8 cellular contexts compared by ENCODE assay signal in the genomic region with DNA sequence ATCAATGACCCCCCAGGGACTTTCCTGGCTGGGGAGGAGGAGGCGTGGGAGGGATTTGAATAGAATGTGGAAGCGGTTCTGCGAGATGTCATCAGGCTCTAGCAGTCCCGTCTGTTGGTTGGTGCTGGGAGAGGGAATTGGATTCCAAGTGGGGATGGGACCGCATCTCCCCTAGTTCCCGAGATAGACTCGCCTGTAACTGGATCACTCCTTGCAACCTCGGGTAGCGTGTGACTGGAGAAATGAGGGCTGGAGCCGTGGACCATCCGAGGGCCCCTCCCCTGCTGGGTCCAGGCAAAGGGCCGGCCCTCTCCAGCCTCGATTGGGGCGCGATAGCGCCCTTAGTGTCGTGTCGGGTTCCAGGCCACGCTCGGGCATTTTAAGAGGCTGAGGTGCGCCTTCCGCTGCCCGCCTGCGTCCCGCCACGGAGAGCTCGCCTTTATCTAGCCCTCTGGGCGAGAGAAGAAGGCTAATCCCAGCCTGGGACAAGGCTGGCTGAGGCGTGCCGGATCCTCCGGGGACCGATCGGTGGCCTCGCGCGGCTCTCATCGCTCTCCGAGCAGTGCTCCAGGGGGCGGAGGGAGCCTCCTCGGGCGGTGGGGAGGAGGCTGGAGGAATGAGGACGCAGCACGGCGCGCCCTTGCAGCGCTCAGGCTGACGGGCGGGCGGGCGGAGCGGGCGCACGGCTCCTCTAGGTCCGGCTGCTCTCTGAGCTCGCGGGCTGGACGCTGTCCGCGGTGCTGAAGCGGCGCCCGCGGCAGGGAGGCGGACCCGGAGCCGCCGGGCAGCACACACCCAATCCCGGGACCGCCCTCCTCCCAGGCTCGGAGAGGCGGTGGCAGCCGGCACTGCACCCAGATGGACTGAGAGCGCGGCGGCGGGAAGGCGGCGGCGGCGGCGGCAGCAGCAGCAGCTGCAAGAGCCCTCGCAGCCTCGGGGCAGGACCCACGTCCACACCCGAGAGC.
DNase-seq lines count a peak whose midpoint lies in the region; ATAC-seq and TF ChIP-seq lines count a peak whose summit lies in the region.

No MANE protein-coding gene starts in this region.

- POLR2A ChIA-PET in BJ (lab: Charles Lee): no interaction called here

- H3K4me2 ChIP-seq in H9 (ENCODE audit: insufficient read depth, insufficient read length, low read length): peak overlapping the region; percentile 71

- H3K56ac ChIP-seq in H9 (ENCODE audit: insufficient read length, low read depth, low read length): no peak overlapping the region

- no peak for ATAC-seq in GM19455 (IDR thresholded peaks at IDR 0.05; ENCODE audit: unreplicated experiment)

- no peak overlapping the region for H3K27ac ChIP-seq in H9 (ENCODE audit: insufficient read length, low read depth, low read length)
- H3K27ac ChIP-seq in effector memory CD4-positive, alpha-beta T cell (ENCODE audit: insufficient read depth, low read length, poor library complexity, severe bottlenecking): no peak overlapping the region

- H2BK20ac ChIP-seq in H9 (ENCODE audit: low read depth, low read length, poor library complexity, severe bottlenecking): no peak overlapping the region

- intact Hi-C loops in lower leg skin (cut with DNase I; ENCODE audit: low total_unique reads): no loop called here

- no peak overlapping the region for H2BK15ac ChIP-seq in H9 (ENCODE audit: low read depth, low read length)

- H3K9ac ChIP-seq in H9 (ENCODE audit: extremely low read depth, insufficient read length, low read length): no peak overlapping the region

- peak; percentile 46 for DNase-seq in BJ (ENCODE audit: low read depth)
- peak; percentile 94 for DNase-seq in H9
- peak; percentile 83 for DNase-seq in NCI-H69 (lab: John Stamatoyannopoulos, UW)
- DNase-seq in activated CD8-positive, alpha-beta memory T cell treated with anti-CD3 and anti-CD28 coated beads for 48 hours (ENCODE audit: low read depth in 2 of 3, low spot score in 2 of 3): peak; percentile 33 to 60 (median 35)
- DNase-seq in effector memory CD4-positive, alpha-beta T cell: peak; percentile 3 to 29 (median 19)
- DNase-seq in lower leg skin (ENCODE audit: low spot score in 2 of 2): peak; percentile 54 to 92
- DNase-seq in stimulated activated CD4-positive, alpha-beta T cell treated with anti-CD3 and anti-CD28 coated beads, Interleukin-4, amount 100 ng/mL, for 4 hours: peak; percentile 34 to 65

- H3T11ph ChIP-seq in H9 (ENCODE audit: low read length): no peak overlapping the region

- peaks cover 9% of the 10 kb centered on the region; the same call in 1 of the 2 replicates for H3K4me1 ChIP-seq in H9 (ENCODE audit: insufficient read depth, low read length)
- peaks cover 6% of the 10 kb centered on the region for H3K4me1 ChIP-seq in effector memory CD4-positive, alpha-beta T cell (ENCODE audit: control insufficient read depth, insufficient read depth, low read length, poor library complexity, severe bottlenecking)

- no peaks in the 10 kb centered on the region; a peak in 1 of 5 replicates for H3K9me3 Mint-ChIP-seq in H9

- no peak overlapping the region for H2BK12ac ChIP-seq in H9 (ENCODE audit: insufficient read length, low read depth, low read length)

- H3K18ac ChIP-seq in H9 (ENCODE audit: insufficient read length, low read depth, low read length): no peak overlapping the region

- H3K23ac ChIP-seq in H9 (ENCODE audit: insufficient read length, low read depth, low read length): no peak overlapping the region

- H3K4me3 ChIP-seq in BJ (ENCODE audit: low read depth, low read length): peak overlapping the region; percentile 27
- no peak overlapping the region for H3K4me3 ChIP-seq in effector memory CD4-positive, alpha-beta T cell (ENCODE audit: insufficient read depth, low read depth, low read length, poor library complexity, severe bottlenecking)
- no peak overlapping the region for H3K4me3 ChIP-seq in lower leg skin (ENCODE audit: low read depth, poor library complexity, severe bottlenecking)

- H3K9me3 ChIP-seq in H9 (ENCODE audit: control insufficient read depth, low read depth, low read length): no peaks in the 10 kb centered on the region
- no peaks in the 10 kb centered on the region for H3K9me3 ChIP-seq in effector memory CD4-positive, alpha-beta T cell (ENCODE audit: control insufficient read depth, low read length)

- H2BK120ac ChIP-seq in H9 (ENCODE audit: low read depth, low read length, poor library complexity, severe bottlenecking): no peak overlapping the region

- no peak overlapping the region for H4K8ac ChIP-seq in H9 (replicated peaks; ENCODE audit: insufficient read length, low read depth, low read length)

- no peak overlapping the region for H3K4ac ChIP-seq in H9 (ENCODE audit: low read depth, low read length)

- CTCF ChIA-PET in BJ (lab: Yijun Ruan, JAX): interaction anchor here (0.8 to 2.3 kb wide), 4 partner anchors 9 to 118 kb away, joined by 3 to 10 read pairs (median 4); no protein-coding TSS in a partner anchor

- no peaks in the 10 kb centered on the region for H3K36me3 Mint-ChIP-seq in H9 (ENCODE audit: insufficient read depth in 1 of 3, low read depth in 3 of 3)

- no peak overlapping the region for H4K91ac ChIP-seq in H9 (ENCODE audit: insufficient read length, low read depth, low read length)

- no peak overlapping the region for H2BK5ac ChIP-seq in H9 (ENCODE audit: insufficient read length, low read length)

- no CpG with 5 or more reads among the region's 85 CpGs for WGBS in H9 (ENCODE audit: extremely low coverage, insufficient read length, low lambda C conversion rate)
- 3 to 9% methylated on average over 13 to 55 of the region's 85 CpGs for WGBS in lower leg skin, 2 donors

- peaks cover 5% of the 10 kb centered on the region for H3K23me2 ChIP-seq in H9 (ENCODE audit: insufficient read length, low read depth, low read length, poor library complexity, severe bottlenecking)

- H3K27me3 ChIP-seq in BJ (ENCODE audit: control insufficient read depth, insufficient read depth, low read length): 0 out of 2 replicates have a peak, but pooled peaks cover 2% of the 10 kb centered on the region
- H3K27me3 ChIP-seq in H9 (ENCODE audit: insufficient read depth, low read length): peaks cover 7% of the 10 kb centered on the region; the same call in 1 of the 2 replicates
- H3K27me3 ChIP-seq in effector memory CD4-positive, alpha-beta T cell (replicated peaks; ENCODE audit: control insufficient read depth, insufficient read depth, low read length, poor library complexity, severe bottlenecking): peaks cover 19% of the 10 kb centered on the region

- peaks cover 22 to 23% of the 10 kb centered on the region in 2 experiments for H3K4me1 Mint-ChIP-seq in H9

- peaks cover 53% of the 10 kb centered on the region for H3K27me3 Mint-ChIP-seq in H9 (ENCODE audit: low read depth)

- no peak overlapping the region for H4K5ac ChIP-seq in H9 (ENCODE audit: insufficient read length, low read depth, low read length)

- H3K79me1 ChIP-seq in H9 (ENCODE audit: insufficient read depth, low read depth, low read length, poor library complexity, severe bottlenecking): no peaks in the 10 kb centered on the region

- no peak for TF ChIP-seq POLR2A in lower leg skin (IDR thresholded peaks at IDR 0.05)

- no peak overlapping the region for H3K27ac Mint-ChIP-seq in H9

- H2AK5ac ChIP-seq in H9 (ENCODE audit: insufficient read length, low read length): no peak overlapping the region

- H2AFZ ChIP-seq in H9 (ENCODE audit: low read length): no peak overlapping the region

- no peaks in the 10 kb centered on the region for H3K79me2 ChIP-seq in H9 (ENCODE audit: insufficient read depth, low read length)

- TF ChIP-seq CTCF in BJ (IDR thresholded peaks at IDR 0.05; ENCODE audit: insufficient read depth, low read depth, low read length): 0 out of 2 replicates have a peak, but pooled peaks have one; percentile 10
- TF ChIP-seq CTCF in H9 (conservative IDR thresholded peaks at IDR 0.05): peak; percentile 39; the same call in 2 of the 3 replicates
- peak in 1 of 3 donors; percentile 23 for TF ChIP-seq CTCF in lower leg skin (IDR thresholded peaks at IDR 0.05)

- H4K20me1 ChIP-seq in H9 (ENCODE audit: control insufficient read depth, insufficient read depth, insufficient read length): no peaks in the 10 kb centered on the region

- no peaks in the 10 kb centered on the region for H3K36me3 ChIP-seq in BJ (ENCODE audit: control insufficient read depth, insufficient read depth, low read length)
- H3K36me3 ChIP-seq in effector memory CD4-positive, alpha-beta T cell (ENCODE audit: control insufficient read depth, insufficient read depth, low read length): no peaks in the 10 kb centered on the region

- H3K4me3 Mint-ChIP-seq in H9: peak overlapping the region; percentile 57 to 72

- H3K14ac ChIP-seq in H9 (ENCODE audit: insufficient read depth, low read length): no peak overlapping the region

Comparison
In these comparisons a context has a peak if more than half of its experiments do, and no peak if none do; other contexts are left out.
1. DNase-seq: peak in every context shown above with its lines; median percentile 94 in H9; 83 in NCI-H69; 73 in lower leg skin; 50 in stimulated activated CD4-positive, alpha-beta T cell treated with anti-CD3 and anti-CD28 coated beads, Interleukin-4, amount 100 ng/mL, for 4 hours; 46 in BJ; 35 in activated CD8-positive, alpha-beta memory T cell treated with anti-CD3 and anti-CD28 coated beads for 48 hours; 19 in effector memory CD4-positive, alpha-beta T cell.